In genomic region chr11:46238967-46239800, GRCh38 we compare ENCODE assay signal across 8 cellular contexts. TPM values are rescaled to one million over a fixed set of nuclear protein-coding genes. Genes with fewer than 3 reads are reported as not detected.
DNase-seq lines count a peak whose midpoint lies in the region; ATAC-seq lines count a peak whose summit lies in the region.

No MANE protein-coding gene starts in this region.

- H4K8ac ChIP-seq in mesendoderm (ENCODE audit: low read depth, low read length) = no peak overlapping the region

- peak overlapping the region; percentile 82 for H3K4me2 ChIP-seq in mesendoderm (ENCODE audit: low read length)

- DNase-seq in AML-193 (lab: John Stamatoyannopoulos, UW) (peak; percentile 71 to 80), NOMO-1 (lab: John Stamatoyannopoulos, UW; ENCODE audit: unreplicated experiment in 2 of 2) (peak; percentile 72 to 82), mesendoderm (peak; percentile 95)
- DNase-seq in activated CD8-positive, alpha-beta memory T cell treated with anti-CD3 and anti-CD28 coated beads for 4 hours (ENCODE audit: low read depth in 2 of 2) = peak; percentile 52 to 62
- DNase-seq in effector memory CD8-positive, alpha-beta T cell = peak; percentile 74 to 82 (median 79)
- peak; percentile 53 for DNase-seq in stimulated activated CD8-positive, alpha-beta memory T cell treated with anti-CD3 and anti-CD28 coated beads, Interleukin-12 subunit alpha, Interleukin-12 subunit beta, amount 100 ng/mL, for 24 hours (ENCODE audit: extremely low read depth)

- peaks cover 12% of the 10 kb centered on the region for H3K36me3 Mint-ChIP-seq in effector memory CD8-positive, alpha-beta T cell (ENCODE audit: insufficient read depth)

- H3K4me3 Mint-ChIP-seq in effector memory CD8-positive, alpha-beta T cell = peak overlapping the region; percentile 59 to 92

- no peak overlapping the region for H2BK5ac ChIP-seq in mesendoderm (ENCODE audit: low read length)

- H3K4ac ChIP-seq in mesendoderm (ENCODE audit: low read depth, low read length) = no peak overlapping the region

- peaks cover 3% of the 10 kb centered on the region for H3K27me3 ChIP-seq in mesendoderm (ENCODE audit: insufficient read depth, low read length, poor library complexity)

- H4K5ac ChIP-seq in mesendoderm (ENCODE audit: low read length) = no peak overlapping the region

- H3K27ac Mint-ChIP-seq in effector memory CD8-positive, alpha-beta T cell = no peak overlapping the region

- no peaks in the 10 kb centered on the region for H3K79me2 ChIP-seq in mesendoderm (ENCODE audit: control insufficient read depth, insufficient read depth, low read length)

- peak overlapping the region; percentile 12 for H3K23ac ChIP-seq in mesendoderm (ENCODE audit: low read length)

- ATAC-seq in GM19043 (IDR thresholded peaks at IDR 0.05; ENCODE audit: low read depth, unreplicated experiment) = peak; percentile 52
- ATAC-seq in HG03457 (IDR thresholded peaks at IDR 0.05; ENCODE audit: unreplicated experiment) = peak; percentile 62
- ATAC-seq in effector memory CD8-positive, alpha-beta T cell (replicated peaks) = peak; percentile 77

- H2BK120ac ChIP-seq in mesendoderm (ENCODE audit: low read depth, low read length) = no peak overlapping the region

- peaks cover 13 to 18% of the 10 kb centered on the region in 2 donors for H3K4me1 Mint-ChIP-seq in effector memory CD8-positive, alpha-beta T cell (ENCODE audit: low read depth in 2 of 2)

- no peak overlapping the region for H3K18ac ChIP-seq in mesendoderm (ENCODE audit: low read length)

- WGBS in mesendoderm (ENCODE audit: extremely low coverage, insufficient coverage, low lambda C conversion rate) = no CpG with 5 or more reads among the region's 46 CpGs

- H3K27me3 Mint-ChIP-seq in effector memory CD8-positive, alpha-beta T cell = peaks cover 19 to 33% of the 10 kb centered on the region in 2 donors

- H3K27ac ChIP-seq in mesendoderm (ENCODE audit: low read depth, low read length) = no peak overlapping the region

- no peak overlapping the region for H2BK15ac ChIP-seq in mesendoderm (replicated peaks; ENCODE audit: low read depth)

- peaks cover 4% of the 10 kb centered on the region for H3K4me1 ChIP-seq in mesendoderm (ENCODE audit: control insufficient read depth, low read depth, low read length)

- H3K36me3 ChIP-seq in mesendoderm (ENCODE audit: control insufficient read depth, insufficient read depth, low read length) = no peaks in the 10 kb centered on the region

- H3K56ac ChIP-seq in mesendoderm (ENCODE audit: low read length) = peak overlapping the region; percentile 84

- H3K9ac ChIP-seq in mesendoderm (ENCODE audit: low read length) = peak overlapping the region; percentile 33

- no peaks in the 10 kb centered on the region for H3K9me3 Mint-ChIP-seq in effector memory CD8-positive, alpha-beta T cell

- H3K79me1 ChIP-seq in mesendoderm (ENCODE audit: low read length) = no peaks in the 10 kb centered on the region

- no peak overlapping the region for H2AK5ac ChIP-seq in mesendoderm (ENCODE audit: low read length)

- no peak overlapping the region for H3K4me3 ChIP-seq in mesendoderm (ENCODE audit: low read length)

RNA-seq across cellular contexts. Expression of gene CREB3L1, which starts 38.3 kb away (rescaled TPM):
- polyA plus RNA-seq in mesendoderm (2013, experiment 1 of 2) = 12.5 TPM
- polyA plus RNA-seq in mesendoderm (2013, experiment 2 of 2) = 13.8 TPM
